Comparison of ENCODE assay signal across 12 cellular contexts in the genomic region with DNA sequence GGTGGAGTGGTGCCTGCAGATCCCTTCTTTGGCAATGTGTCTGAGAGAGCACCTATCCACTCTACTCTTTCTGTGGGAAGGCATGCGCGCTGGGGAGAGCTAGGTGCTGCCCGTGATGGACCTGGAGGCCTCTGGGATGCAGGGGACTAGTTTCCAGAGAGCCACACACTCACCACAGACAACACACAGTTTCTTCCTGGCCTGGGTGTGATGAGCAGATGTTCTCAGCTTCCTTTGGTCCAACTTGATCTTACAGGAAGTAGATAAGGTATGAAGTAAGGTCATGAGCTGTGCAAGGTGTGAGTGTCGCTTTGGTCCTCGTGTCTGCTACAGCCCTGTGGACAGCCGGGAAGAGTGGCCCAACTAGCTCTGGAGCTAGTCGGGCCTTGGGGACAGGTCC. TPM values are rescaled to one million over a fixed set of nuclear protein-coding genes. Genes with fewer than 3 reads are reported as not detected.
DNase-seq lines count a peak whose midpoint lies in the region; ATAC-seq and TF ChIP-seq lines count a peak whose summit lies in the region.
"Had no signal": no experiment of that assay in that cellular context is flagged by ENCODE, and none has a peak within 500 bp of the region (broad histone marks: within the 10 kb centered on the region; RNA-seq: fewer than 3 reads in every experiment).

No MANE protein-coding gene starts in this region.

- peak overlapping the region; percentile 75 to 91 (median 84) for H3K4me3 Mint-ChIP-seq in CD4-positive, alpha-beta memory T cell
- no peak overlapping the region for H3K4me3 Mint-ChIP-seq in activated naive CD8-positive, alpha-beta T cell treated with anti-CD3 and anti-CD28 coated beads for 36 hours
- H3K4me3 Mint-ChIP-seq in natural killer cell treated with Interleukin-12 subunit alpha and Interleukin-12 subunit beta and Interleukin-15 and Interleukin-18, amount 100 ng/mL, for 72 hours, result peak overlapping the region; percentile 51
- H3K4me3 Mint-ChIP-seq: CD14-positive monocyte had no signal

- DNase-seq in CD4-positive, alpha-beta memory T cell, result peak in 2 of 5 donors; percentile 22 to 25
- DNase-seq in activated naive CD8-positive, alpha-beta T cell treated with anti-CD3 and anti-CD28 coated beads for 36 hours, result no peak
- no peak for DNase-seq in natural killer cell treated with Interleukin-12 subunit alpha and Interleukin-12 subunit beta and Interleukin-15 and Interleukin-18, amount 100 ng/mL, for 72 hours (ENCODE audit: low spot score)
- DNase-seq in NCI-H748 treated with DMSO at 0.1 percent for 48 hours (lab: John Stamatoyannopoulos, UW) (no peak), SIG-M5 (lab: John Stamatoyannopoulos, UW) (no peak), cerebellum (ENCODE audit: low spot score) (no peak), foreskin fibroblast (no peak)
- DNase-seq: NCI-H2081, psoas muscle had no signal

- no peaks in the 10 kb centered on the region for H3K27me3 Mint-ChIP-seq in CD4-positive, alpha-beta memory T cell
- H3K27me3 Mint-ChIP-seq in activated naive CD8-positive, alpha-beta T cell treated with anti-CD3 and anti-CD28 coated beads for 36 hours, result no peaks in the 10 kb centered on the region
- H3K27me3 Mint-ChIP-seq in natural killer cell treated with Interleukin-12 subunit alpha and Interleukin-12 subunit beta and Interleukin-15 and Interleukin-18, amount 100 ng/mL, for 72 hours, result no peaks in the 10 kb centered on the region

- H3K36me3 Mint-ChIP-seq in CD4-positive, alpha-beta memory T cell, result peaks cover 0 to 12% of the 10 kb centered on the region in 2 donors
- peaks cover 7% of the 10 kb centered on the region for H3K36me3 Mint-ChIP-seq in activated naive CD8-positive, alpha-beta T cell treated with anti-CD3 and anti-CD28 coated beads for 36 hours
- no peaks in the 10 kb centered on the region for H3K36me3 Mint-ChIP-seq in natural killer cell treated with Interleukin-12 subunit alpha and Interleukin-12 subunit beta and Interleukin-15 and Interleukin-18, amount 100 ng/mL, for 72 hours

- no peaks in the 10 kb centered on the region for H3K9me3 Mint-ChIP-seq in CD4-positive, alpha-beta memory T cell
- no peaks in the 10 kb centered on the region for H3K9me3 Mint-ChIP-seq in activated naive CD8-positive, alpha-beta T cell treated with anti-CD3 and anti-CD28 coated beads for 36 hours
- no peaks in the 10 kb centered on the region for H3K9me3 Mint-ChIP-seq in natural killer cell treated with Interleukin-12 subunit alpha and Interleukin-12 subunit beta and Interleukin-15 and Interleukin-18, amount 100 ng/mL, for 72 hours

- TF ChIP-seq CTCF in Loucy (conservative IDR thresholded peaks at IDR 0.05; ENCODE audit: low read length) (no peak), foreskin fibroblast (IDR thresholded peaks at IDR 0.05; ENCODE audit: low read depth, low read length) (no peak)

- peaks cover 38 to 79% (median 63%) of the 10 kb centered on the region in 4 donors for H3K4me1 Mint-ChIP-seq in CD4-positive, alpha-beta memory T cell
- H3K4me1 Mint-ChIP-seq in activated naive CD8-positive, alpha-beta T cell treated with anti-CD3 and anti-CD28 coated beads for 36 hours, result peaks cover 63% of the 10 kb centered on the region
- peaks cover 54 to 57% of the 10 kb centered on the region in 2 donors for H3K4me1 Mint-ChIP-seq in natural killer cell treated with Interleukin-12 subunit alpha and Interleukin-12 subunit beta and Interleukin-15 and Interleukin-18, amount 100 ng/mL, for 72 hours (ENCODE audit: low read depth in 2 of 2)

- no peaks in the 10 kb centered on the region for H3K9me3 ChIP-seq in CD4-positive, alpha-beta memory T cell (ENCODE audit: control insufficient read depth in 1 of 2, low read length in 2 of 2)
- no peaks in the 10 kb centered on the region for H3K9me3 ChIP-seq in Loucy (ENCODE audit: insufficient read depth, low read depth, low read length)
- H3K9me3 ChIP-seq: psoas muscle had no signal

- CTCF ChIA-PET in CD4-positive, alpha-beta memory T cell (lab: Charles Lee; ENCODE audit: partially characterized antibody), result interaction anchor here (1.1 to 9.1 kb wide), 6 partner anchors 8 to 144 kb away, joined by 3 to 181 read pairs (median 38); no protein-coding TSS in a partner anchor

- H3K27ac Mint-ChIP-seq in CD4-positive, alpha-beta memory T cell, result peak overlapping the region; percentile 89 to 97 (median 97)
- H3K27ac Mint-ChIP-seq in activated naive CD8-positive, alpha-beta T cell treated with anti-CD3 and anti-CD28 coated beads for 36 hours, result peak overlapping the region; percentile 65
- peak overlapping the region; percentile 74 to 87 for H3K27ac Mint-ChIP-seq in natural killer cell treated with Interleukin-12 subunit alpha and Interleukin-12 subunit beta and Interleukin-15 and Interleukin-18, amount 100 ng/mL, for 72 hours

- peak in 1 of 2 donors; percentile 17 for ATAC-seq in natural killer cell treated with Interleukin-12 subunit alpha and Interleukin-12 subunit beta and Interleukin-15 and Interleukin-18, amount 100 ng/mL, for 72 hours
- ATAC-seq: psoas muscle had no signal

- H3K4me3 ChIP-seq in CD4-positive, alpha-beta memory T cell (ENCODE audit: low read length in 2 of 2), result peak overlapping the region in 1 of 2 donors; percentile 3
- H3K4me3 ChIP-seq in Loucy (ENCODE audit: low read length, poor library complexity, severe bottlenecking) (peak overlapping the region; percentile 79), foreskin fibroblast (ENCODE audit: low read depth in 1 of 2, low read length in 2 of 2) (no peak overlapping the region)
- H3K4me3 ChIP-seq: psoas muscle had no signal

- H2AFZ ChIP-seq in Loucy (ENCODE audit: low read length), result no peak overlapping the region

- H3K27me3 ChIP-seq in CD4-positive, alpha-beta memory T cell (ENCODE audit: insufficient read depth, low read length), result no peaks in the 10 kb centered on the region
- no peaks in the 10 kb centered on the region for H3K27me3 ChIP-seq in Loucy (ENCODE audit: insufficient read depth, low read length, poor library complexity, severe bottlenecking)

- H3K9me2 ChIP-seq in Loucy (replicated peaks; ENCODE audit: low read depth, low read length), result no peaks in the 10 kb centered on the region

- peak overlapping the region; percentile 67 for H3K27ac ChIP-seq in CD4-positive, alpha-beta memory T cell (ENCODE audit: low read depth, low read length)
- H3K27ac ChIP-seq: KMS-11, psoas muscle had no signal

- H3K4me1 ChIP-seq in CD4-positive, alpha-beta memory T cell (ENCODE audit: insufficient read depth, low read length), result peaks cover 61% of the 10 kb centered on the region
- peaks cover 44% of the 10 kb centered on the region for H3K4me1 ChIP-seq in Loucy (ENCODE audit: insufficient read depth, low read length, poor library complexity, severe bottlenecking)

- peaks cover 3% of the 10 kb centered on the region; the same call in 1 of the 2 replicates for H3F3A ChIP-seq in Loucy (ENCODE audit: low read depth)

- intact Hi-C loops in CD4-positive, alpha-beta memory T cell (cut with micrococcal nuclease), result loop anchor here (10.0 kb wide), 1 partner anchor 239 kb away; no protein-coding TSS in a partner anchor

- peak overlapping the region; percentile 81 for H3K9ac ChIP-seq in Loucy (ENCODE audit: low read depth, low read length, poor library complexity, severe bottlenecking)
- H3K9ac ChIP-seq: KMS-11 had no signal

- H4K20me1 ChIP-seq in Loucy (ENCODE audit: insufficient read depth, low read length, poor library complexity, severe bottlenecking), result peaks cover 15% of the 10 kb centered on the region

- peaks cover 45% of the 10 kb centered on the region for H3K79me2 ChIP-seq in Loucy (ENCODE audit: insufficient read depth, low read length)

- peaks cover 3% of the 10 kb centered on the region for H3K36me3 ChIP-seq in CD4-positive, alpha-beta memory T cell (ENCODE audit: insufficient read depth, low read length)
- H3K36me3 ChIP-seq in Loucy (ENCODE audit: insufficient read depth, low read length), result peaks cover 7% of the 10 kb centered on the region; the same call in 1 of the 2 replicates

- POLR2A ChIA-PET in CD4-positive, alpha-beta memory T cell (lab: Charles Lee; ENCODE audit: partially characterized antibody), result interaction anchor here (0.6 to 7.4 kb wide), 12 partner anchors 10 to 458 kb away, joined by 3 to 176 read pairs (median 5); a partner anchor contains a TSS

- peak overlapping the region; percentile 86 for H3K4me2 ChIP-seq in Loucy (ENCODE audit: low read depth, low read length, poor library complexity, severe bottlenecking)
- H3K4me2 ChIP-seq: KMS-11 had no signal

RNA-seq across cellular contexts. Expression of a gene that starts 27.3 kb away (rescaled TPM):
- under 1 TPM; 0.44 to 0.52 TPM for total RNA-seq in CD4-positive, alpha-beta memory T cell
- under 1 TPM in 1 of 2 donors, not detected in 1; 0.05 TPM for polyA plus RNA-seq in CD4-positive, alpha-beta memory T cell
- under 1 TPM; 0.56 to 0.80 TPM for total RNA-seq in activated naive CD8-positive, alpha-beta T cell treated with anti-CD3 and anti-CD28 coated beads for 36 hours
- total RNA-seq in natural killer cell treated with Interleukin-12 subunit alpha and Interleukin-12 subunit beta and Interleukin-15 and Interleukin-18, amount 100 ng/mL, for 72 hours, result 1 to 10 TPM; 2.4 to 2.7 TPM
- 0.54 TPM for total RNA-seq in cerebellum
- polyA plus RNA-seq: CD14-positive monocyte had no signal
